ENCODE assay signal across 16 cellular contexts in genomic region chrX:42869659-42870476, GRCh38.
A peak's percentile ranks its signal among the peaks of the same experiment; 100 is the strongest.
DNase-seq lines count a peak whose midpoint lies in the region; ATAC-seq, FAIRE-seq and TF ChIP-seq lines count a peak whose summit lies in the region.
"Had no signal": no experiment of that assay in that cellular context is flagged by ENCODE, and none has a peak within 500 bp of the region (broad histone marks: within the 10 kb centered on the region; RNA-seq: fewer than 3 reads in every experiment).

No MANE protein-coding gene starts in this region.

- no peak overlapping the region for H3K4me3 Mint-ChIP-seq in activated naive CD8-positive, alpha-beta T cell treated with anti-CD3 and anti-CD28 coated beads for 36 hours
- no peak overlapping the region for H3K4me3 Mint-ChIP-seq in Caco-2 (ENCODE audit: unreplicated experiment)

- no peaks in the 10 kb centered on the region for H3K27me3 Mint-ChIP-seq in activated naive CD8-positive, alpha-beta T cell treated with anti-CD3 and anti-CD28 coated beads for 36 hours
- no peaks in the 10 kb centered on the region for H3K27me3 Mint-ChIP-seq in Caco-2 (ENCODE audit: insufficient read depth, unreplicated experiment)

- H3K4me3 ChIP-seq in Caco-2 (ENCODE audit: low read depth, low read length) (no peak overlapping the region), kidney (ENCODE audit: low read length in 2 of 2) (no peak overlapping the region)
- H3K4me3 ChIP-seq: adrenal gland had no signal

- no TSS peak for BruUV-seq in Caco-2 (replicated peaks; lab: Mats Ljungman, UMichigan)

- H3K9ac ChIP-seq in kidney (ENCODE audit: low read length in 2 of 2): no peak overlapping the region

- H3K36me3 Mint-ChIP-seq in activated naive CD8-positive, alpha-beta T cell treated with anti-CD3 and anti-CD28 coated beads for 36 hours: peaks cover 6% of the 10 kb centered on the region
- H3K36me3 Mint-ChIP-seq in Caco-2 (ENCODE audit: insufficient read depth, unreplicated experiment): no peaks in the 10 kb centered on the region

- H3K27ac ChIP-seq in kidney (ENCODE audit: low read depth in 2 of 2, low read length in 2 of 2): no peak overlapping the region
- H3K27ac ChIP-seq: adrenal gland, neutrophil had no signal

- H3K36me3 ChIP-seq in Caco-2 (ENCODE audit: control insufficient read depth, insufficient read depth, low read length) (no peaks in the 10 kb centered on the region), kidney (ENCODE audit: control insufficient read depth in 1 of 2, insufficient read depth in 2 of 2, low read length in 2 of 2) (no peaks in the 10 kb centered on the region)
- H3K36me3 ChIP-seq: adrenal gland, neutrophil had no signal

- intact Hi-C loops in Caco-2 (cut with micrococcal nuclease; ENCODE audit: unreplicated experiment) (no loop called here), kidney (cut with DNase I) (no loop called here)

- H3K9me3 Mint-ChIP-seq in activated naive CD8-positive, alpha-beta T cell treated with anti-CD3 and anti-CD28 coated beads for 36 hours: peaks cover 5% of the 10 kb centered on the region
- peaks cover 2% of the 10 kb centered on the region for H3K9me3 Mint-ChIP-seq in Caco-2 (ENCODE audit: unreplicated experiment)

- DNase-seq in activated naive CD8-positive, alpha-beta T cell treated with anti-CD3 and anti-CD28 coated beads for 36 hours: peak; percentile 5
- DNase-seq in Caco-2: no peak
- no peak for DNase-seq in erythroblast (lab: John Stamatoyannopoulos, UW)
- no peak for DNase-seq in kidney
- no peak for DNase-seq in kidney glomerular epithelial cell (lab: John Stamatoyannopoulos, UW)
- DNase-seq: adrenal gland; DMS153; NCI-H1048; stimulated activated CD4-positive, alpha-beta T cell treated with anti-CD3 and anti-CD28 coated beads, Interleukin-4, amount 100 ng/mL, for 4 hours had no signal

- peak overlapping the region; percentile 75 for H3K27ac Mint-ChIP-seq in activated naive CD8-positive, alpha-beta T cell treated with anti-CD3 and anti-CD28 coated beads for 36 hours
- no peak overlapping the region for H3K27ac Mint-ChIP-seq in Caco-2 (ENCODE audit: unreplicated experiment)

- no peak for FAIRE-seq in kidney (lab: Jason Lieb, UNC)
- FAIRE-seq: urothelium cell line had no signal

- ATAC-seq in GM18519 (IDR thresholded peaks at IDR 0.05; ENCODE audit: low FRiP score, unreplicated experiment) (peak; percentile 84), GM21390 (IDR thresholded peaks at IDR 0.05; ENCODE audit: unreplicated experiment) (peak; percentile 92), HG03066 (IDR thresholded peaks at IDR 0.05; ENCODE audit: low read depth, unreplicated experiment) (peak; percentile 88)
- ATAC-seq: HCT116, Panc1 had no signal

- no peaks in the 10 kb centered on the region for H3K27me3 ChIP-seq in Caco-2 (replicated peaks; ENCODE audit: control insufficient read depth, insufficient read depth, low read length)
- H3K27me3 ChIP-seq: neutrophil had no signal

- H3K9me3 ChIP-seq in Caco-2 (no peaks in the 10 kb centered on the region), kidney (ENCODE audit: control insufficient read depth in 1 of 2, low read length in 2 of 2) (no peaks in the 10 kb centered on the region)
- H3K9me3 ChIP-seq: adrenal gland, neutrophil had no signal

- H3K4me1 Mint-ChIP-seq in activated naive CD8-positive, alpha-beta T cell treated with anti-CD3 and anti-CD28 coated beads for 36 hours: peaks cover 14% of the 10 kb centered on the region
- peaks cover 7% of the 10 kb centered on the region for H3K4me1 Mint-ChIP-seq in Caco-2 (ENCODE audit: low read depth, unreplicated experiment)

- CTCF ChIA-PET in Caco-2 (lab: Charles Lee): no interaction called here

- no peak for TF ChIP-seq POLR2A in erythroblast (IDR thresholded peaks at IDR 0.05; ENCODE audit: low read length)

- POLR2A ChIA-PET in Caco-2 (lab: Charles Lee): no interaction called here

- TF ChIP-seq CTCF in Caco-2 (IDR thresholded peaks at IDR 0.05; ENCODE audit: insufficient read depth in 1 of 2, low read depth in 1 of 2, low read length in 1 of 2, severe bottlenecking in 1 of 2, unreplicated experiment in 1 of 2) (no peak), kidney (IDR thresholded peaks at IDR 0.05; ENCODE audit: borderline replicate concordance, extremely low read depth, insufficient read depth) (no peak)

- H3K4me1 ChIP-seq in Caco-2 (no peaks in the 10 kb centered on the region), kidney (ENCODE audit: control insufficient read depth in 1 of 2, insufficient read depth in 1 of 2, low read depth in 1 of 2, low read length in 2 of 2) (no peaks in the 10 kb centered on the region)
- H3K4me1 ChIP-seq: adrenal gland had no signal
